Comparison of ENCODE assay signal across 8 cellular contexts in genomic region chr10:6136215-6137201, GRCh38. TPM values are rescaled to one million over a fixed set of nuclear protein-coding genes. Genes with fewer than 3 reads are reported as not detected.
DNase-seq lines count a peak whose midpoint lies in the region; ATAC-seq and TF ChIP-seq lines count a peak whose summit lies in the region.
"Had no signal": no experiment of that assay in that cellular context is flagged by ENCODE, and none has a peak within 500 bp of the region (broad histone marks: within the 10 kb centered on the region; RNA-seq: fewer than 3 reads in every experiment).

No MANE protein-coding gene starts in this region.

- peak overlapping the region; percentile 88 for H3K27ac Mint-ChIP-seq in activated T-cell treated with anti-CD3 and anti-CD28 coated beads, Interleukin-2, amount 50 U/mL, for 72 hours
- no peak overlapping the region for H3K27ac Mint-ChIP-seq in mesothelial cell of epicardium

- no peaks in the 10 kb centered on the region for H3K36me3 Mint-ChIP-seq in activated T-cell treated with anti-CD3 and anti-CD28 coated beads, Interleukin-2, amount 50 U/mL, for 72 hours (ENCODE audit: insufficient read depth in 2 of 2)
- H3K36me3 Mint-ChIP-seq in mesothelial cell of epicardium = no peaks in the 10 kb centered on the region

- H3K4me2 ChIP-seq in osteoblast (ENCODE audit: insufficient read depth, low read length) = peak overlapping the region; percentile 83

- H3K36me3 ChIP-seq in osteoblast (ENCODE audit: insufficient read depth, low read length) = no peaks in the 10 kb centered on the region
- H3K36me3 ChIP-seq: ovary had no signal

- peaks cover 21% of the 10 kb centered on the region for H3K27me3 ChIP-seq in osteoblast (ENCODE audit: insufficient read depth, low read length)
- H3K27me3 ChIP-seq: ovary had no signal

- ATAC-seq in GM19025 (IDR thresholded peaks at IDR 0.05; ENCODE audit: low read depth, unreplicated experiment) (peak; percentile 40), HG03135 (IDR thresholded peaks at IDR 0.05; ENCODE audit: unreplicated experiment) (peak; percentile 39), GM18519 (IDR thresholded peaks at IDR 0.05; ENCODE audit: low FRiP score, unreplicated experiment) (no peak)
- ATAC-seq in activated T-cell treated with anti-CD3 and anti-CD28 coated beads, Interleukin-2, amount 50 U/mL, for 72 hours (replicated peaks in 1 of 2) = peak; percentile 82 to 83

- peaks cover 73% of the 10 kb centered on the region for H3K4me1 Mint-ChIP-seq in activated T-cell treated with anti-CD3 and anti-CD28 coated beads, Interleukin-2, amount 50 U/mL, for 72 hours (ENCODE audit: low read depth)
- H3K4me1 Mint-ChIP-seq in mesothelial cell of epicardium = peaks cover 2% of the 10 kb centered on the region

- H3K79me2 ChIP-seq in osteoblast (ENCODE audit: insufficient read depth, low read length) = no peaks in the 10 kb centered on the region

- no peaks in the 10 kb centered on the region for H3K9me3 Mint-ChIP-seq in activated T-cell treated with anti-CD3 and anti-CD28 coated beads, Interleukin-2, amount 50 U/mL, for 72 hours
- no peaks in the 10 kb centered on the region for H3K9me3 Mint-ChIP-seq in mesothelial cell of epicardium

- peak overlapping the region; percentile 81 to 87 for H3K4me3 Mint-ChIP-seq in activated T-cell treated with anti-CD3 and anti-CD28 coated beads, Interleukin-2, amount 50 U/mL, for 72 hours
- no peak overlapping the region for H3K4me3 Mint-ChIP-seq in mesothelial cell of epicardium

- H3K27ac ChIP-seq in osteoblast (ENCODE audit: low read depth, low read length) = peak overlapping the region; percentile 70
- H3K27ac ChIP-seq: ovary had no signal

- H3K27me3 Mint-ChIP-seq in activated T-cell treated with anti-CD3 and anti-CD28 coated beads, Interleukin-2, amount 50 U/mL, for 72 hours (ENCODE audit: low read depth) = peaks cover 18% of the 10 kb centered on the region
- H3K27me3 Mint-ChIP-seq in mesothelial cell of epicardium (ENCODE audit: low read depth) = peaks cover 55% of the 10 kb centered on the region

- peaks cover 3% of the 10 kb centered on the region for H4K20me1 ChIP-seq in osteoblast (ENCODE audit: insufficient read depth, low read length)

- no peaks in the 10 kb centered on the region for H3K9me3 ChIP-seq in osteoblast (ENCODE audit: low read depth, low read length)
- H3K9me3 ChIP-seq: ovary had no signal

- H2AFZ ChIP-seq in osteoblast (ENCODE audit: low read length) = peak overlapping the region; percentile 67

- peak overlapping the region; percentile 46 for H3K4me3 ChIP-seq in osteoblast (ENCODE audit: insufficient read depth, low read length)
- H3K4me3 ChIP-seq: ovary had no signal

- TF ChIP-seq CTCF in osteoblast (IDR thresholded peaks at IDR 0.05; ENCODE audit: extremely low read depth, low read depth, low read length) = no peak
- no peak for TF ChIP-seq CTCF in mesothelial cell of epicardium (IDR thresholded peaks at IDR 0.05; ENCODE audit: unreplicated experiment)

- peaks cover 22% of the 10 kb centered on the region for H3K4me1 ChIP-seq in osteoblast (ENCODE audit: insufficient read depth, low read length)

- peak; percentile 71 to 84 for DNase-seq in activated T-cell treated with anti-CD3 and anti-CD28 coated beads, Interleukin-2, amount 50 U/mL, for 72 hours
- peak; percentile 94 for DNase-seq in osteoblast (ENCODE audit: insufficient read length, low spot score, missing footprints)
- DNase-seq in DMS53 (lab: John Stamatoyannopoulos, UW) = no peak
- DNase-seq in mesothelial cell of epicardium (ENCODE audit: low spot score in 2 of 2, unreplicated experiment in 2 of 2) = no peak

RNA-seq across cellular contexts. Expression of gene RBM17, which starts 47.7 kb away (rescaled TPM):
- 100 to 1,000 TPM; 156 to 200 TPM for total RNA-seq in activated T-cell treated with anti-CD3 and anti-CD28 coated beads, Interleukin-2, amount 50 U/mL, for 72 hours
- total RNA-seq in osteoblast (29.3 and 31.8 TPM in 2 replicates), mesothelial cell of epicardium (108 to 115 TPM (median 112 TPM) in 3 replicates)

Comparison
In these comparisons a context has a peak if more than half of its experiments do, and no peak if none do; other contexts are left out.
1. DNase-seq: peak in activated T-cell treated with anti-CD3 and anti-CD28 coated beads, Interleukin-2, amount 50 U/mL, for 72 hours (2 of 2) and osteoblast (single experiment); none in DMS53 (single experiment) and mesothelial cell of epicardium (0 of 2).